Comparison of ENCODE assay signal across 27 cellular contexts in genomic region chr14:93929657-93930056, GRCh38. TPM values are rescaled to one million over a fixed set of nuclear protein-coding genes. Genes with fewer than 3 reads are reported as not detected.
"Had no signal": no experiment of that assay in that cellular context is flagged by ENCODE, and none has a peak within 500 bp of the region (broad histone marks: within the 10 kb centered on the region; RNA-seq: fewer than 3 reads in every experiment).

No MANE protein-coding gene starts in this region.

- H3K27ac ChIP-seq: HL-60, PC-9, Peyer's patch, SJCRH30 had no signal

- H3K4me2 ChIP-seq: PC-9 had no signal

- FAIRE-seq: HTR-8/SVneo had no signal

- H3K36me3 ChIP-seq: Peyer's patch, SJCRH30 had no signal

- DNase-seq: KBM-7, MV-4-11, NCI-H1048, NCI-H1105, NCI-H1417, NCI-H1436 treated with DMSO at 0.1 percent for 48 hours, NCI-H1694, NCI-H187 treated with DMSO at 0.1 percent for 48 hours, NCI-H2029 treated with DMSO at 0.1 percent for 48 hours, NCI-H2171 treated with DMSO at 0.1 percent for 48 hours, NCI-H345, NCI-H446 treated with DMSO at 0.1 percent for 48 hours, NCI-H510A treated with DMSO at 0.1 percent for 48 hours, NCI-H526 treated with DMSO at 0.1 percent for 48 hours, NCI-H774, OCI-M1, PC-9, Peyer's patch, SHP77 treated with DMSO at 0.1 percent for 48 hours, SJCRH30 had no signal

- H3K4me1 ChIP-seq: Peyer's patch, SJCRH30 had no signal

- H3K9me3 ChIP-seq: Peyer's patch, SJCRH30 had no signal

- H3K27me3 ChIP-seq: Peyer's patch, SJCRH30 had no signal

- ATAC-seq: SK-N-SH treated with all-trans-retinoic acid at 6 μM for 48 hours had no signal

- H2AFZ ChIP-seq: PC-9 had no signal

- H3K4me3 ChIP-seq: PC-9, Peyer's patch, SJCRH30 had no signal

RNA-seq across cellular contexts. Expression of gene FAM181A, which starts 2.5 kb away (rescaled TPM):
- total RNA-seq: LHCN-M2, MCF 10A, PC-9, Peyer's patch, Right ventricle myocardium inferior, RPMI7951, SJCRH30 had no signal

RNA-seq across cellular contexts. Expression of gene ASB2, which starts 46.7 kb away (rescaled TPM):
- total RNA-seq: MCF 10A, PC-9 had no signal
